In the genomic region with DNA sequence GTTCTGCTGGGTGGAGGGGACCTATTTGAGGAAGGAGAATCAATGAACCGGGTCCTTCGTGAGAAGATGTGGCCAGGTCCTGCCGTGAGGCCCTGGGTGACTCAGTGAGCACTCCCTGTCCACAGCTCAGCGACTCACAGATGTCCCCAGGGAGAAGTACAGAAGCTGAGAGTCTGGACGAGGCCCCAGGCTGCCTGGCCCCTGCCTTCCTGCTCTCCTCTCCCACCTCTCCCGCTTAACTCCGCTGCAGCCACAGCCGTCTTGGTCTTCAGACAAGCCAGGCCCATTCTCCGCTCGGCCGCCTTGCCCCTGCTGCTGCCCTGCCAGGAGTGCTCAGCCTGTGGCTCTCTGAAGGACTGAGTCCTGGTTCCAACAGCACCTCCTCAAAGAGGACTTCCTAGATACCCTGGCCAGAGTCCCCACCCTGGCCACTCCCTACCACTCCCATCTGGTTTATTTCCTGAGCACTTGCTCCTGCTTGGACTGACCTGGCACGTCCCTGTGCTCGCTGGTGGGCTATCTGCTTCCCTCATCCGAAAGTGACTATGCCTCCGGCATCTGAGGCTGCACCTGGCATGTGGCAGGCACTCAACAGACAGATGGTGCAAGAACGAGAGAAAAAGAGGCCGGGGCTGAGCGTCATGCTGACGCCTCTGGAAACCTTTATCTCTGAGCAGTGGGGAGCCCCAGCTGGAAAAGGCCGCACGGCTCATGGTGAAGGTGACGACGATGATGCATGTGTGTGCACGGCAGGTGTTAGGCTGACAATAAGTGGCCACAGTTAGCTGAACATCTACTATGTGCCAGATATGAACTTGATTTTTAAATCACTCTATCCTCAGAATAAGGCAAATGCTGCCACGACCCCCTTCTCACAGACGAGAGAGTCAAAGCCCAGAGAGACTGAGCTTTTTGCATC, we compare ENCODE assay signal across 9 cellular contexts. TPM values are rescaled to one million over a fixed set of nuclear protein-coding genes. Genes with fewer than 3 reads are reported as not detected.
A peak's percentile ranks its signal among the peaks of the same experiment; 100 is the strongest.
DNase-seq lines count a peak whose midpoint lies in the region; TF ChIP-seq lines count a peak whose summit lies in the region.
"Had no signal": no experiment of that assay in that cellular context is flagged by ENCODE, and none has a peak within 500 bp of the region (broad histone marks: within the 10 kb centered on the region; RNA-seq: fewer than 3 reads in every experiment).

No MANE protein-coding gene starts in this region.

- H3K4me2 ChIP-seq in neuronal stem cell (ENCODE audit: insufficient read depth, low read length, poor library complexity, severe bottlenecking): no peak overlapping the region

- no peak overlapping the region for H3K14ac ChIP-seq in neuronal stem cell (ENCODE audit: low read length)

- H4K91ac ChIP-seq in neuronal stem cell (ENCODE audit: low read depth, low read length, poor library complexity): no peak overlapping the region

- H3K18ac ChIP-seq in neuronal stem cell (ENCODE audit: low read length): peak overlapping the region; percentile 72

- H4K8ac ChIP-seq in neuronal stem cell (ENCODE audit: low read depth, low read length): no peak overlapping the region

- peak overlapping the region; percentile 39 for H2AK5ac ChIP-seq in neuronal stem cell (ENCODE audit: low read depth, low read length)

- H3K4me1 ChIP-seq in neuronal stem cell (ENCODE audit: control insufficient read depth in 2 of 2, insufficient read depth in 1 of 2, low read depth in 1 of 2, low read length in 2 of 2): peaks cover 0 to 3% of the 10 kb centered on the region in 2 donors
- H3K4me1 ChIP-seq: left ventricle myocardium inferior had no signal

- no peaks in the 10 kb centered on the region for H3K79me1 ChIP-seq in neuronal stem cell (ENCODE audit: low read depth, low read length)

- no CpG with 5 or more reads among the region's 26 CpGs for WGBS in neuronal stem cell (ENCODE audit: extremely low coverage in 2 of 2, insufficient read length in 2 of 2, insufficient replicate concordance in 1 of 2), 2 donors

- H2BK120ac ChIP-seq in neuronal stem cell (ENCODE audit: low read depth, low read length): no peak overlapping the region

- H2BK5ac ChIP-seq in neuronal stem cell (ENCODE audit: low read length): no peak overlapping the region

- H2AFZ ChIP-seq in neuronal stem cell (ENCODE audit: low read length): no peak overlapping the region

- H3K4ac ChIP-seq in neuronal stem cell (ENCODE audit: low read length): no peak overlapping the region

- H3K4me3 ChIP-seq in H7 (ENCODE audit: insufficient read depth, low read depth, low read length) (no peak overlapping the region), neuronal stem cell (ENCODE audit: low read length in 2 of 2) (no peak overlapping the region)
- H3K4me3 ChIP-seq: left ventricle myocardium inferior had no signal

- no peaks in the 10 kb centered on the region for H3K27me3 ChIP-seq in H7 (ENCODE audit: control insufficient read depth, insufficient read depth, low read length)
- peaks cover 0 to 18% (median 0%) of the 10 kb centered on the region in 3 experiments for H3K27me3 ChIP-seq in neuronal stem cell (ENCODE audit: control insufficient read depth in 3 of 3, insufficient read depth in 3 of 3, low read depth in 1 of 3, low read length in 3 of 3)

- no peak overlapping the region for H3K27ac ChIP-seq in neuronal stem cell (replicated peaks; ENCODE audit: low read length)
- H3K27ac ChIP-seq: left ventricle myocardium inferior had no signal

- no peak overlapping the region for H3K23ac ChIP-seq in neuronal stem cell (ENCODE audit: low read depth, low read length, poor library complexity)

- DNase-seq in H7 (peak; percentile 50), NCI-H345 treated with DMSO at 0.1 percent for 48 hours (lab: John Stamatoyannopoulos, UW; ENCODE audit: unreplicated experiment) (peak; percentile 63), neuronal stem cell (ENCODE audit: low spot score) (no peak), NCI-H2196 (lab: John Stamatoyannopoulos, UW; ENCODE audit: unreplicated experiment) (no peak), NOMO-1 (lab: John Stamatoyannopoulos, UW; ENCODE audit: unreplicated experiment in 2 of 2) (no peak), amniotic stem cell (lab: John Stamatoyannopoulos, UW) (no peak)
- DNase-seq: left ventricle myocardium inferior, NCI-H187 had no signal

- no peaks in the 10 kb centered on the region for H3K36me3 ChIP-seq in H7 (replicated peaks; ENCODE audit: control insufficient read depth, insufficient read depth, low read length)
- H3K36me3 ChIP-seq in neuronal stem cell (replicated peaks in 1 of 2; ENCODE audit: control insufficient read depth in 2 of 2, insufficient read depth in 2 of 2, low read length in 2 of 2): no peaks in the 10 kb centered on the region
- H3K36me3 ChIP-seq: left ventricle myocardium inferior had no signal

- no peaks in the 10 kb centered on the region for H3K9me3 ChIP-seq in neuronal stem cell (replicated peaks in 1 of 2; ENCODE audit: control insufficient read depth in 2 of 2, insufficient read depth in 1 of 2, low read depth in 1 of 2, low read length in 2 of 2)
- H3K9me3 ChIP-seq: left ventricle myocardium inferior had no signal

- TF ChIP-seq POLR2A in GM15510 (IDR thresholded peaks at IDR 0.05; ENCODE audit: borderline replicate concordance, extremely low read depth, insufficient read length): peak; percentile 29

- H2BK15ac ChIP-seq in neuronal stem cell (ENCODE audit: low read length): peak overlapping the region; percentile 30

- no peak overlapping the region for H2BK12ac ChIP-seq in neuronal stem cell (ENCODE audit: low read length)

- H3K9ac ChIP-seq in neuronal stem cell (ENCODE audit: low read depth, low read length, poor library complexity): no peak overlapping the region

RNA-seq across cellular contexts. Expression of a gene that starts 9.2 kb away (rescaled TPM):
- total RNA-seq in H7 (2014; rRNA removed; shearing (Covaris generic)): 0.21 TPM in 1 of 2 replicates, not detected in the other
- polyA plus RNA-seq in neuronal stem cell (2013, experiment 1 of 2): not detected
- not detected for polyA plus RNA-seq in neuronal stem cell (2013, experiment 2 of 2)
- total RNA-seq: left ventricle myocardium inferior had no signal

Comparison
In these comparisons a context has a peak if more than half of its experiments do, and no peak if none do; other contexts are left out.
1. DNase-seq: peak in H7 (single experiment) and NCI-H345 treated with DMSO at 0.1 percent for 48 hours (single experiment); none in neuronal stem cell (single experiment), NCI-H2196 (single experiment), NOMO-1 (0 of 2) and amniotic stem cell (single experiment).